Comparison of ENCODE assay signal across 10 cellular contexts in genomic region chr1:27570383-27570755, GRCh38. TPM values are rescaled to one million over a fixed set of nuclear protein-coding genes. Genes with fewer than 3 reads are reported as not detected.
A peak's percentile ranks its signal among the peaks of the same experiment; 100 is the strongest.
DNase-seq lines count a peak whose midpoint lies in the region; ATAC-seq, FAIRE-seq and TF ChIP-seq lines count a peak whose summit lies in the region.
"Had no signal": no experiment of that assay in that cellular context is flagged by ENCODE, and none has a peak within 500 bp of the region (broad histone marks: within the 10 kb centered on the region; RNA-seq: fewer than 3 reads in every experiment).

No MANE protein-coding gene starts in this region.

- H3K4me1 ChIP-seq in RWPE2 (ENCODE audit: insufficient read depth, poor library complexity, severe bottlenecking) (peaks cover 58% of the 10 kb centered on the region), left ventricle myocardium inferior (peaks cover 100% of the 10 kb centered on the region), pancreas (peaks cover 56 to 70% (median 68%) of the 10 kb centered on the region in 3 donors)

- POLR2A ChIA-PET in AG04450 (lab: Yijun Ruan, JAX) = interaction anchor here (0.6 kb wide), 1 partner anchor 270 kb away, joined by 3 read pairs; no protein-coding TSS in a partner anchor

- DNase-seq in AG04450 (ENCODE audit: low read depth, low spot score) (no peak), RWPE2 (ENCODE audit: low spot score) (no peak), left ventricle myocardium inferior (peak; percentile 21), pancreas (no peak), GM03348 (ENCODE audit: low spot score) (no peak), HPDE6-E6E7 (ENCODE audit: extremely low spot score) (no peak)
- DNase-seq: activated CD4-positive, alpha-beta T cell treated with anti-CD3 and anti-CD28 coated beads for 36 hours; NCI-H226 had no signal

- intact Hi-C loops in left ventricle myocardium inferior (cut with micrococcal nuclease) = no loop called here
- intact Hi-C loops in pancreas (cut with DNase I) = no loop called here

- FAIRE-seq in pancreas (lab: Jason Lieb, UNC) = no peak

- H3K36me3 ChIP-seq in RWPE2 (ENCODE audit: low read depth) (peaks cover 10% of the 10 kb centered on the region), left ventricle myocardium inferior (no peaks in the 10 kb centered on the region), pancreas (no peaks in the 10 kb centered on the region)

- CTCF ChIA-PET in AG04450 (lab: Charles Lee) = interaction anchor here (1.2 to 10.7 kb wide), 2 partner anchors 15 to 270 kb away, joined by 3 to 125 read pairs; no protein-coding TSS in a partner anchor

- H3K27me3 ChIP-seq in AG04450 (ENCODE audit: control insufficient read depth, insufficient read depth, low read length) (no peaks in the 10 kb centered on the region), RWPE2 (ENCODE audit: insufficient read depth, poor library complexity, severe bottlenecking) (no peaks in the 10 kb centered on the region), left ventricle myocardium inferior (ENCODE audit: low read depth) (no peaks in the 10 kb centered on the region), pancreas (no peaks in the 10 kb centered on the region)

- H3K4me3 ChIP-seq in AG04450 (ENCODE audit: low read depth, low read length) = no peak overlapping the region
- no peak overlapping the region for H3K4me3 ChIP-seq in RWPE2 (ENCODE audit: severe bottlenecking)
- H3K4me3 ChIP-seq in left ventricle myocardium inferior = no peak overlapping the region
- no peak overlapping the region for H3K4me3 ChIP-seq in pancreas

- H3K27ac ChIP-seq in AG04450 (ENCODE audit: low read depth, low read length) = peak overlapping the region; percentile 21
- H3K27ac ChIP-seq in RWPE2 (ENCODE audit: poor library complexity, severe bottlenecking) = peak overlapping the region; percentile 88
- peak overlapping the region; percentile 97 for H3K27ac ChIP-seq in left ventricle myocardium inferior (replicated peaks)
- H3K27ac ChIP-seq in pancreas = peak overlapping the region; percentile 64 to 75 (median 74)

- no peaks in the 10 kb centered on the region; the same call in 1 of the 2 replicates for H3K9me3 ChIP-seq in AG04450 (ENCODE audit: control insufficient read depth, insufficient read depth, low read length)
- no peaks in the 10 kb centered on the region for H3K9me3 ChIP-seq in RWPE2 (ENCODE audit: severe bottlenecking)
- no peaks in the 10 kb centered on the region for H3K9me3 ChIP-seq in left ventricle myocardium inferior (replicated peaks)
- no peaks in the 10 kb centered on the region for H3K9me3 ChIP-seq in pancreas

- ATAC-seq in RWPE2 (ENCODE audit: low read depth) = no peak
- ATAC-seq in pancreas = no peak
- no peak for ATAC-seq in HG03342 (IDR thresholded peaks at IDR 0.05; ENCODE audit: unreplicated experiment)
- ATAC-seq in GM19324 (IDR thresholded peaks at IDR 0.05; ENCODE audit: low FRiP score, unreplicated experiment) = no peak
- ATAC-seq: activated CD4-positive, alpha-beta T cell treated with anti-CD3 and anti-CD28 coated beads for 36 hours had no signal

- WGBS in pancreas, 2 donors = 31 to 62% methylated on average over 2 of the region's 2 CpGs

- TF ChIP-seq CTCF in AG04450 (IDR thresholded peaks at IDR 0.05; ENCODE audit: low read depth, low read length) (no peak), RWPE2 (IDR thresholded peaks at IDR 0.05; ENCODE audit: poor library complexity, severe bottlenecking) (no peak), left ventricle myocardium inferior (IDR thresholded peaks at IDR 0.05; ENCODE audit: borderline replicate concordance) (no peak), pancreas (IDR thresholded peaks at IDR 0.05) (no peak)

RNA-seq across cellular contexts. Expression of gene AHDC1, which starts 33.6 kb away (rescaled TPM):
- polyA plus RNA-seq in AG04450 (2011; rRNA removed) (2.8 and 3.0 TPM in 2 replicates), pancreas (10 to 100 TPM; 16.3 to 27.5 TPM)
- polyA minus RNA-seq in AG04450 (2011; rRNA and poly(A)+ RNA removed) = 3.7 and 5.3 TPM in 2 replicates
- total RNA-seq in left ventricle myocardium inferior (40.1 TPM), pancreas (10 to 100 TPM; 10.4 to 22.4 (median 13.7) TPM)

Comparison
In these comparisons a context has a peak if more than half of its experiments do, and no peak if none do; other contexts are left out.
1. H3K27ac ChIP-seq: peak in every context shown above with its lines; median percentile 97 in left ventricle myocardium inferior; 88 in RWPE2; 74 in pancreas; 21 in AG04450.